3 cellular contexts compared by ENCODE assay signal in genomic region chr10:97411411-97411810, GRCh38.
TF ChIP-seq lines count a peak whose summit lies in the region.

No MANE protein-coding gene starts in this region.

TF ChIP-seq in SK-N-SH, 30 proteins besides CTCF, POLR2A, EP300 and RAD21:
- 0 out of 2 replicates have a peak, but pooled peaks have one; percentile 37 for TF ChIP-seq REST (IDR thresholded peaks at IDR 0.05; ENCODE audit: low read depth, low read length)
- TF ChIP-seq, protein P1, sequence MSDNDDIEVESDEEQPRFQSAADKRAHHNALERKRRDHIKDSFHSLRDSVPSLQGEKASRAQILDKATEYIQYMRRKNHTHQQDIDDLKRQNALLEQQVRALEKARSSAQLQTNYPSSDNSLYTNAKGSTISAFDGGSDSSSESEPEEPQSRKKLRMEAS (IDR thresholded peaks at IDR 0.05; ENCODE audit: low read depth): no peak
- TF ChIP-seq GABPA (IDR thresholded peaks at IDR 0.05; ENCODE audit: low read depth): no peak
- TF ChIP-seq JUND (IDR thresholded peaks at IDR 0.05): no peak
- TF ChIP-seq NFIC (IDR thresholded peaks at IDR 0.05; ENCODE audit: borderline replicate concordance): no peak
- TF ChIP-seq RFX5 (IDR thresholded peaks at IDR 0.05; ENCODE audit: low read length): no peak
- no peak for TF ChIP-seq MXI1 (IDR thresholded peaks at IDR 0.05; ENCODE audit: low read depth, low read length)

TF ChIP-seq in SK-N-SH treated with all-trans-retinoic acid at 6 μM for 48 hours, 23 proteins besides CTCF, POLR2A, EP300 and RAD21:
- TF ChIP-seq PPARA (CRISPR knock-in tag; IDR thresholded peaks at IDR 0.05; ENCODE audit: borderline replicate concordance): no peak
- TF ChIP-seq POU6F1 (CRISPR knock-in tag; IDR thresholded peaks at IDR 0.05; ENCODE audit: borderline replicate concordance, low read depth): no peak
- TF ChIP-seq ZNF565 (CRISPR knock-in tag; conservative IDR thresholded peaks at IDR 0.05; ENCODE audit: low read depth): no peak
- TF ChIP-seq, protein P2, sequence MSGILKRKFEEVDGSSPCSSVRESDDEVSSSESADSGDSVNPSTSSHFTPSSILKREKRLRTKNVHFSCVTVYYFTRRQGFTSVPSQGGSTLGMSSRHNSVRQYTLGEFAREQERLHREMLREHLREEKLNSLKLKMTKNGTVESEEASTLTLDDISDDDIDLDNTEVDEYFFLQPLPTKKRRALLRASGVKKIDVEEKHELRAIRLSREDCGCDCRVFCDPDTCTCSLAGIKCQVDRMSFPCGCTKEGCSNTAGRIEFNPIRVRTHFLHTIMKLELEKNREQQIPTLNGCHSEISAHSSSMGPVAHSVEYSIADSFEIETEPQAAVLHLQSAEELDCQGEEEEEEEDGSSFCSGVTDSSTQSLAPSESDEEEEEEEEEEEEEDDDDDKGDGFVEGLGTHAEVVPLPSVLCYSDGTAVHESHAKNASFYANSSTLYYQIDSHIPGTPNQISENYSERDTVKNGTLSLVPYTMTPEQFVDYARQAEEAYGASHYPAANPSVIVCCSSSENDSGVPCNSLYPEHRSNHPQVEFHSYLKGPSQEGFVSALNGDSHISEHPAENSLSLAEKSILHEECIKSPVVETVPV (CRISPR knock-in tag; IDR thresholded peaks at IDR 0.05): no peak
- no peak for TF ChIP-seq BACH2 (CRISPR knock-in tag; IDR thresholded peaks at IDR 0.05; ENCODE audit: borderline replicate concordance)
- no peak for TF ChIP-seq ESRRG (CRISPR knock-in tag; IDR thresholded peaks at IDR 0.05)
- TF ChIP-seq, protein P3, sequence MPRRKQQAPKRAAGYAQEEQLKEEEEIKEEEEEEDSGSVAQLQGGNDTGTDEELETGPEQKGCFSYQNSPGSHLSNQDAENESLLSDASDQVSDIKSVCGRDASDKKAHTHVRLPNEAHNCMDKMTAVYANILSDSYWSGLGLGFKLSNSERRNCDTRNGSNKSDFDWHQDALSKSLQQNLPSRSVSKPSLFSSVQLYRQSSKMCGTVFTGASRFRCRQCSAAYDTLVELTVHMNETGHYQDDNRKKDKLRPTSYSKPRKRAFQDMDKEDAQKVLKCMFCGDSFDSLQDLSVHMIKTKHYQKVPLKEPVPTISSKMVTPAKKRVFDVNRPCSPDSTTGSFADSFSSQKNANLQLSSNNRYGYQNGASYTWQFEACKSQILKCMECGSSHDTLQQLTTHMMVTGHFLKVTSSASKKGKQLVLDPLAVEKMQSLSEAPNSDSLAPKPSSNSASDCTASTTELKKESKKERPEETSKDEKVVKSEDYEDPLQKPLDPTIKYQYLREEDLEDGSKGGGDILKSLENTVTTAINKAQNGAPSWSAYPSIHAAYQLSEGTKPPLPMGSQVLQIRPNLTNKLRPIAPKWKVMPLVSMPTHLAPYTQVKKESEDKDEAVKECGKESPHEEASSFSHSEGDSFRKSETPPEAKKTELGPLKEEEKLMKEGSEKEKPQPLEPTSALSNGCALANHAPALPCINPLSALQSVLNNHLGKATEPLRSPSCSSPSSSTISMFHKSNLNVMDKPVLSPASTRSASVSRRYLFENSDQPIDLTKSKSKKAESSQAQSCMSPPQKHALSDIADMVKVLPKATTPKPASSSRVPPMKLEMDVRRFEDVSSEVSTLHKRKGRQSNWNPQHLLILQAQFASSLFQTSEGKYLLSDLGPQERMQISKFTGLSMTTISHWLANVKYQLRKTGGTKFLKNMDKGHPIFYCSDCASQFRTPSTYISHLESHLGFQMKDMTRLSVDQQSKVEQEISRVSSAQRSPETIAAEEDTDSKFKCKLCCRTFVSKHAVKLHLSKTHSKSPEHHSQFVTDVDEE (CRISPR knock-in tag; IDR thresholded peaks at IDR 0.05): no peak
- TF ChIP-seq CSDC2 (CRISPR knock-in tag; IDR thresholded peaks at IDR 0.05): no peak
- TF ChIP-seq TOX (CRISPR knock-in tag; IDR thresholded peaks at IDR 0.05; ENCODE audit: borderline replicate concordance): no peak
- no peak for TF ChIP-seq RARB (CRISPR knock-in tag; IDR thresholded peaks at IDR 0.05)

TF ChIP-seq in H1, 55 proteins besides CTCF, POLR2A, EP300 and RAD21:
- TF ChIP-seq CTBP2 (IDR thresholded peaks at IDR 0.05; ENCODE audit: borderline replicate concordance, insufficient read depth, insufficient read length, low read length) (no peak), BRCA1 (IDR thresholded peaks at IDR 0.05; ENCODE audit: low read depth, low read length) (no peak), SP4 (IDR thresholded peaks at IDR 0.05; ENCODE audit: low read length) (no peak), SP1 (IDR thresholded peaks at IDR 0.05; ENCODE audit: low read depth, low read length) (no peak), NANOG (IDR thresholded peaks at IDR 0.05; ENCODE audit: insufficient read depth, low read depth, low read length, poor library complexity, severe bottlenecking) (no peak), YY1 (IDR thresholded peaks at IDR 0.05; ENCODE audit: low read depth, low read length) (no peak), ZNF274 (IDR thresholded peaks at IDR 0.05; ENCODE audit: borderline replicate concordance, extremely low read depth, low read length) (no peak), RFX5 (IDR thresholded peaks at IDR 0.05; ENCODE audit: borderline replicate concordance, low read depth, low read length) (no peak), CBX5 (IDR thresholded peaks at IDR 0.05; ENCODE audit: low read depth, low read length) (no peak), CHD7 (IDR thresholded peaks at IDR 0.05; ENCODE audit: insufficient replicate concordance, low read length) (no peak)
